In genomic region chr1:193110246-193110645, GRCh38 we compare ENCODE assay signal across 18 cellular contexts. TPM values are rescaled to one million over a fixed set of nuclear protein-coding genes. Genes with fewer than 3 reads are reported as not detected.
DNase-seq lines count a peak whose midpoint lies in the region; TF ChIP-seq lines count a peak whose summit lies in the region.
"Had no signal": no experiment of that assay in that cellular context is flagged by ENCODE, and none has a peak within 500 bp of the region (broad histone marks: within the 10 kb centered on the region; RNA-seq: fewer than 3 reads in every experiment).

No MANE protein-coding gene starts in this region.

- H4K91ac ChIP-seq in mesenchymal stem cell (ENCODE audit: low read length) = peak overlapping the region; percentile 56

- H2AK5ac ChIP-seq in mesenchymal stem cell (ENCODE audit: low read length, severe bottlenecking) = peak overlapping the region; percentile 77

- H3K4me1 ChIP-seq in GM23248 (ENCODE audit: insufficient read depth) = peaks cover 44% of the 10 kb centered on the region
- H3K4me1 ChIP-seq in mesenchymal stem cell (ENCODE audit: control insufficient read depth, insufficient read depth, low read depth, low read length) = peaks cover 6% of the 10 kb centered on the region
- H3K4me1 ChIP-seq in spleen = peaks cover 0 to 30% (median 10%) of the 10 kb centered on the region in 6 donors

- H3K4me2 ChIP-seq in GM23248 (ENCODE audit: unreplicated experiment) = no peak overlapping the region
- no peak overlapping the region for H3K4me2 ChIP-seq in mesenchymal stem cell (ENCODE audit: low read length, poor library complexity, severe bottlenecking)

- no peak for TF ChIP-seq POLR2A in spleen (IDR thresholded peaks at IDR 0.05)

- H2BK120ac ChIP-seq in mesenchymal stem cell (ENCODE audit: low read depth, low read length) = no peak overlapping the region

- peak overlapping the region; percentile 95 for H3K27ac ChIP-seq in GM23248
- no peak overlapping the region for H3K27ac ChIP-seq in mesenchymal stem cell (ENCODE audit: low read length, poor library complexity, severe bottlenecking)
- peak overlapping the region in 7 of 8 donors; percentile 37 to 77 (median 63) for H3K27ac ChIP-seq in spleen

- no peak overlapping the region for H2BK5ac ChIP-seq in mesenchymal stem cell (ENCODE audit: low read depth, low read length, poor library complexity, severe bottlenecking)

- no peak overlapping the region for H3K4me3 ChIP-seq in GM23248
- H3K4me3 ChIP-seq in mesenchymal stem cell (ENCODE audit: insufficient read depth in 1 of 2, low read depth in 1 of 2, low read length in 2 of 2) = no peak overlapping the region
- H3K4me3 ChIP-seq in spleen = peak overlapping the region in 1 of 8 donors; percentile 37

- H3K27me3 ChIP-seq in GM23248 (replicated peaks; ENCODE audit: insufficient read depth) (no peaks in the 10 kb centered on the region), mesenchymal stem cell (ENCODE audit: control insufficient read depth in 1 of 2, insufficient read depth in 1 of 2, low read length in 2 of 2) (no peaks in the 10 kb centered on the region), spleen (replicated peaks in 1 of 7) (no peaks in the 10 kb centered on the region)

- H3K9me3 ChIP-seq in GM23248 (ENCODE audit: low read depth) (no peaks in the 10 kb centered on the region), mesenchymal stem cell (ENCODE audit: control insufficient read depth, low read length) (no peaks in the 10 kb centered on the region), spleen (no peaks in the 10 kb centered on the region)

- H3K36me3 ChIP-seq in GM23248 (ENCODE audit: low read depth) = no peaks in the 10 kb centered on the region
- H3K36me3 ChIP-seq in mesenchymal stem cell (ENCODE audit: control insufficient read depth in 1 of 2, insufficient read depth in 2 of 2, low read depth in 1 of 2, low read length in 2 of 2) = no peaks in the 10 kb centered on the region
- H3K36me3 ChIP-seq in spleen = no peaks in the 10 kb centered on the region

- in situ Hi-C loops in GM23248 (cut with MboI) = no loop called here

- no peaks in the 10 kb centered on the region for H4K20me1 ChIP-seq in GM23248 (ENCODE audit: insufficient read depth)

- H3F3A ChIP-seq in GM23248 (ENCODE audit: insufficient read depth) = peaks cover 42% of the 10 kb centered on the region

- H2BK15ac ChIP-seq in mesenchymal stem cell (ENCODE audit: low read depth, poor library complexity, severe bottlenecking) = no peak overlapping the region

- H3K14ac ChIP-seq in mesenchymal stem cell (ENCODE audit: low read length in 2 of 2) = no peak overlapping the region

- H2BK12ac ChIP-seq in mesenchymal stem cell (ENCODE audit: low read length in 2 of 2) = peak overlapping the region; percentile 3 to 72

- H3K79me1 ChIP-seq in mesenchymal stem cell (replicated peaks; ENCODE audit: low read length, poor library complexity, severe bottlenecking) = peaks cover 10% of the 10 kb centered on the region

- H3K79me2 ChIP-seq in GM23248 (ENCODE audit: insufficient read depth) = no peaks in the 10 kb centered on the region

- intact Hi-C loops in spleen (cut with DNase I; ENCODE audit: low total_unique reads) = no loop called here

- H2AFZ ChIP-seq in GM23248 (peak overlapping the region; percentile 77; the same call in 1 of the 2 replicates), mesenchymal stem cell (ENCODE audit: low read depth, low read length) (no peak overlapping the region)

- H3K9me2 ChIP-seq in GM23248 (ENCODE audit: insufficient read depth) = no peaks in the 10 kb centered on the region

- H3K18ac ChIP-seq in mesenchymal stem cell (ENCODE audit: low read depth in 1 of 2, low read length in 2 of 2) = peak overlapping the region in 1 of 2 experiments; percentile 22

- no peak overlapping the region for H3K9ac ChIP-seq in GM23248
- no peak overlapping the region for H3K9ac ChIP-seq in mesenchymal stem cell (ENCODE audit: low read length)

- DNase-seq in GM23248 (no peak), LHCN-M2 (ENCODE audit: low read depth) (peak; percentile 72), mesenchymal stem cell (no peak), spleen (no peak), NCI-H82 treated with DMSO at 0.1 percent for 48 hours (lab: John Stamatoyannopoulos, UW; ENCODE audit: unreplicated experiment) (no peak)
- DNase-seq in stimulated activated naive CD4-positive, alpha-beta T cell (lab: John Stamatoyannopoulos, UW) = no peak
- DNase-seq in activated effector memory CD4-positive, alpha-beta T cell treated with Interleukin-2 at 50 U/mL for 16 hours = no peak
- DNase-seq: H9, Karpas-422, NCI-H1417, NCI-H1694 treated with DMSO at 0.1 percent for 48 hours, NCI-H2081 treated with DMSO at 0.1 percent for 48 hours, NCI-H2171 treated with DMSO at 0.1 percent for 48 hours, NCI-H524 treated with DMSO at 0.1 percent for 48 hours, NCI-H82, OCI-M1, Right ventricle myocardium superior, SW 1271 had no signal

- no peak for TF ChIP-seq CTCF in spleen (IDR thresholded peaks at IDR 0.05 in 8 of 11, conservative IDR thresholded peaks at IDR 0.05 in 3 of 11)

- no peak overlapping the region for H4K8ac ChIP-seq in mesenchymal stem cell (ENCODE audit: low read length)

- 100% methylated on average over 1 of the region's 1 CpG for WGBS in GM23248 (ENCODE audit: low coverage in 1 of 2, low lambda C conversion rate in 2 of 2, missing lambda C conversion rate in 2 of 2), 2 experiments
- WGBS in mesenchymal stem cell = 100% methylated on average over 1 of the region's 1 CpG
- 67 to 95% (median 83%) methylated on average over 1 of the region's 1 CpG for WGBS in spleen, 5 donors

- no peak overlapping the region for H3K23ac ChIP-seq in mesenchymal stem cell (ENCODE audit: low read length in 2 of 2)

- H3K4ac ChIP-seq in mesenchymal stem cell (ENCODE audit: low read depth in 1 of 2, low read length in 2 of 2) = peak overlapping the region in 1 of 2 experiments; percentile 15

RNA-seq across cellular contexts. Expression of gene GLRX2, which starts 5.0 kb away (rescaled TPM):
- total RNA-seq in GM23248 (2014; rRNA removed; shearing (Covaris generic)) = 8.6 and 10.7 TPM in 2 replicates
- 57.5 and 60.0 TPM in 2 replicates for polyA plus RNA-seq in GM23248 (2016; fragmentation: Nextera tagmentation; extraction: Ambion mirVana)
- total RNA-seq in LHCN-M2 (2014; rRNA removed) = 24.4 and 26.5 TPM in 2 replicates
- polyA plus RNA-seq in LHCN-M2 (2012) = 39.4 TPM
- polyA plus RNA-seq in mesenchymal stem cell (2013, experiment 1 of 2) = 28.8 TPM
- polyA plus RNA-seq in mesenchymal stem cell (2013, experiment 2 of 2) = 29.9 TPM
- total RNA-seq in spleen = 10 to 100 TPM in 4 of 7 donors, 1 to 10 TPM in 3; 5.9 to 20.0 (median 11.8) TPM
- 10 to 100 TPM in 2 of 3 donors, 1 to 10 TPM in 1; 6.0 to 11.0 (median 10.9) TPM for polyA plus RNA-seq in spleen

RNA-seq across cellular contexts. Expression of gene CDC73, which starts 11.6 kb away (rescaled TPM):
- total RNA-seq in GM23248 (2014; rRNA removed; shearing (Covaris generic)) = 27.4 and 29.1 TPM in 2 replicates
- polyA plus RNA-seq in GM23248 (2016; fragmentation: Nextera tagmentation; extraction: Ambion mirVana) = 50.9 and 57.0 TPM in 2 replicates
- total RNA-seq in LHCN-M2 (2014; rRNA removed) = 25.8 and 29.9 TPM in 2 replicates
- 28.6 TPM for polyA plus RNA-seq in LHCN-M2 (2012)
- 24.8 TPM for polyA plus RNA-seq in mesenchymal stem cell (2013, experiment 1 of 2)
- polyA plus RNA-seq in mesenchymal stem cell (2013, experiment 2 of 2) = 25.1 TPM
- total RNA-seq in spleen = 10 to 100 TPM; 32.4 to 76.7 (median 62.7) TPM
- polyA plus RNA-seq in spleen = 10 to 100 TPM in 1 of 3 donors, 1 to 10 TPM in 2; 6.5 to 10.3 (median 6.9) TPM

RNA-seq across cellular contexts. Expression of gene RO60, which starts 50.8 kb away (rescaled TPM):
- 68.6 and 71.3 TPM in 2 replicates for total RNA-seq in GM23248 (2014; rRNA removed; shearing (Covaris generic))
- 104 TPM in 2 replicates for polyA plus RNA-seq in GM23248 (2016; fragmentation: Nextera tagmentation; extraction: Ambion mirVana)
- 96.5 and 97.0 TPM in 2 replicates for total RNA-seq in LHCN-M2 (2014; rRNA removed)
- polyA plus RNA-seq in LHCN-M2 (2012) = 10.9 TPM
- 31.3 TPM for polyA plus RNA-seq in mesenchymal stem cell (2013, experiment 1 of 2)
- polyA plus RNA-seq in mesenchymal stem cell (2013, experiment 2 of 2) = 28.6 TPM
- 10 to 100 TPM; 65.3 to 87.1 (median 81.5) TPM for total RNA-seq in spleen
- 1 to 10 TPM; 4.7 to 7.8 (median 4.7) TPM for polyA plus RNA-seq in spleen

RNA-seq across cellular contexts. Expression of gene UCHL5, which starts 51.1 kb away (rescaled TPM):
- 17.5 and 22.5 TPM in 2 replicates for total RNA-seq in GM23248 (2014; rRNA removed; shearing (Covaris generic))
- polyA plus RNA-seq in GM23248 (2016; fragmentation: Nextera tagmentation; extraction: Ambion mirVana) (49.1 and 50.8 TPM in 2 replicates), spleen (10 to 100 TPM in 2 of 3 donors, 1 to 10 TPM in 1; 9.9 to 16.8 (median 13.5) TPM)
- total RNA-seq in LHCN-M2 (2014; rRNA removed) (30.2 and 40.3 TPM in 2 replicates), spleen (10 to 100 TPM; 29.4 to 41.7 (median 36.9) TPM)
- polyA plus RNA-seq in LHCN-M2 (2012) = 13.9 TPM
- 21.6 TPM for polyA plus RNA-seq in mesenchymal stem cell (2013, experiment 1 of 2)
- 22.2 TPM for polyA plus RNA-seq in mesenchymal stem cell (2013, experiment 2 of 2)
